20 cellular contexts compared by ENCODE assay signal in genomic region chr6:66771626-66772025, GRCh38.
DNase-seq lines count a peak whose midpoint lies in the region; ATAC-seq, FAIRE-seq and TF ChIP-seq lines count a peak whose summit lies in the region.
"Had no signal": no experiment of that assay in that cellular context is flagged by ENCODE, and none has a peak within 500 bp of the region (broad histone marks: within the 10 kb centered on the region; RNA-seq: fewer than 3 reads in every experiment).

No MANE protein-coding gene starts in this region.

- no peak for DNase-seq in HepG2 (ENCODE audit: low spot score)
- DNase-seq in right lobe of liver = no peak
- peak; percentile 0 for DNase-seq in bronchial epithelial cell (ENCODE audit: low read depth)
- DNase-seq in foreskin fibroblast = peak; percentile 56 to 68
- DNase-seq in NCI-H146 treated with DMSO at 0.1 percent for 48 hours (lab: John Stamatoyannopoulos, UW; ENCODE audit: unreplicated experiment) = no peak
- no peak for DNase-seq in NCI-H1436 (lab: John Stamatoyannopoulos, UW)
- no peak for DNase-seq in dedifferentiated amniotic fluid mesenchymal stem cell (ENCODE audit: extremely low spot score)
- DNase-seq: CD4-positive, alpha-beta memory T cell; DMS153; GDM1; H7; NCI-H1048; NCI-H1436 treated with DMSO at 0.1 percent for 48 hours; NCI-H2081; NCI-H2171 treated with DMSO at 0.1 percent for 48 hours; RPMI8226; SHP77 treated with DMSO at 0.1 percent for 48 hours; SK-N-SH had no signal

- no peak for TF ChIP-seq RAD21 in HepG2 (CRISPR knock-in tag; IDR thresholded peaks at IDR 0.05)

- in situ Hi-C loops in HepG2 (cut with HindIII; ENCODE audit: extremely low pct_ligation_motif_present, low pct_unique_long_range_greater_than_20kb) = no loop called here

- H3K9ac ChIP-seq in HepG2 (ENCODE audit: insufficient read depth, low read depth, low read length) = no peak overlapping the region
- H3K9ac ChIP-seq: BLaER1, SK-N-SH had no signal

- TF ChIP-seq EP300 in HepG2 (IDR thresholded peaks at IDR 0.05; ENCODE audit: low read depth in 2 of 2, low read length in 2 of 2) (no peak), HepG2 (CRISPR knock-in tag; IDR thresholded peaks at IDR 0.05; ENCODE audit: borderline replicate concordance) (no peak)

- CTCF ChIA-PET in HepG2 (lab: Yijun Ruan, JAX; ENCODE audit: low intra/inter-chr PET ratio, low total read pairs) = no interaction called here

- TF ChIP-seq CTCF in HepG2 (CRISPR knock-in tag; IDR thresholded peaks at IDR 0.05) = no peak
- TF ChIP-seq CTCF in right lobe of liver (IDR thresholded peaks at IDR 0.05) = no peak
- no peak for TF ChIP-seq CTCF in bronchial epithelial cell (IDR thresholded peaks at IDR 0.05; ENCODE audit: insufficient read depth, low read length, severe bottlenecking)
- TF ChIP-seq CTCF in foreskin fibroblast (IDR thresholded peaks at IDR 0.05; ENCODE audit: low read depth, low read length) = no peak

- BruUV-seq in HepG2 (replicated peaks; lab: Mats Ljungman, UMichigan) = no TSS peak

- ATAC-seq in HepG2 (no peak), right lobe of liver (no peak)
- ATAC-seq: K562 had no signal

- no peak overlapping the region for H2AFZ ChIP-seq in HepG2 (ENCODE audit: low read length)

- H3K9me3 ChIP-seq in HepG2 (ENCODE audit: low read length) = no peaks in the 10 kb centered on the region
- H3K9me3 ChIP-seq in right lobe of liver = no peaks in the 10 kb centered on the region
- H3K9me3 ChIP-seq: BLaER1, SK-N-SH had no signal

- H3K36me3 ChIP-seq in HepG2 (replicated peaks in 1 of 2; ENCODE audit: control insufficient read depth in 1 of 2, insufficient read depth in 2 of 2, low read length in 2 of 2) (no peaks in the 10 kb centered on the region), right lobe of liver (no peaks in the 10 kb centered on the region), bronchial epithelial cell (ENCODE audit: control insufficient read depth, insufficient read depth, low read length) (no peaks in the 10 kb centered on the region)
- H3K36me3 ChIP-seq: BLaER1 had no signal

- TF ChIP-seq POLR2A in HepG2 (IDR thresholded peaks at IDR 0.05; ENCODE audit: insufficient read depth in 1 of 2, low read depth in 2 of 2, low read length in 2 of 2) (no peak), right lobe of liver (IDR thresholded peaks at IDR 0.05) (no peak)

- POLR2A ChIA-PET in HepG2 (lab: Yijun Ruan, JAX) = no interaction called here

- H3K4me3 ChIP-seq in HepG2 (replicated peaks in 1 of 3; ENCODE audit: insufficient read depth in 1 of 3, low read depth in 2 of 3, low read length in 3 of 3) (no peak overlapping the region), right lobe of liver (no peak overlapping the region), bronchial epithelial cell (ENCODE audit: low read depth, low read length) (no peak overlapping the region), foreskin fibroblast (ENCODE audit: low read depth in 1 of 2, low read length in 2 of 2) (no peak overlapping the region)
- H3K4me3 ChIP-seq: BLaER1, K562 had no signal

- WGBS in HepG2 (ENCODE audit: low lambda C conversion rate) = 1% methylated on average over 2 of the region's 2 CpGs
- 51% methylated on average over 2 of the region's 2 CpGs for WGBS in right lobe of liver (ENCODE audit: insufficient coverage, low coverage, low lambda C conversion rate, missing lambda C conversion rate)

- no peaks in the 10 kb centered on the region for H3K79me2 ChIP-seq in HepG2 (ENCODE audit: insufficient read depth, low read length)

- no peaks in the 10 kb centered on the region for H4K20me1 ChIP-seq in HepG2 (ENCODE audit: insufficient read depth, low read length)
- H4K20me1 ChIP-seq: BLaER1 had no signal

- H3K27ac ChIP-seq in HepG2 (ENCODE audit: extremely low read length, insufficient read depth, low read length) (no peak overlapping the region), right lobe of liver (no peak overlapping the region)
- H3K27ac ChIP-seq: BLaER1 had no signal

- FAIRE-seq in HepG2 (lab: Jason Lieb, UNC) (no peak), bronchial epithelial cell (lab: Jason Lieb, UNC) (no peak)
- FAIRE-seq: K562 had no signal

- intact Hi-C loops in HepG2 (cut with micrococcal nuclease; ENCODE audit: unreplicated experiment) = no loop called here
- intact Hi-C loops in right lobe of liver (cut with DNase I) = no loop called here

- H3K4me1 ChIP-seq in HepG2 (ENCODE audit: insufficient read depth, low read length) (no peaks in the 10 kb centered on the region), right lobe of liver (no peaks in the 10 kb centered on the region)
- H3K4me1 ChIP-seq: BLaER1 had no signal

- no peaks in the 10 kb centered on the region for H3K27me3 ChIP-seq in HepG2 (ENCODE audit: control insufficient read depth in 1 of 2, insufficient read depth in 2 of 2, low read length in 2 of 2)
- H3K27me3 ChIP-seq in right lobe of liver = no peaks in the 10 kb centered on the region
- H3K27me3 ChIP-seq in bronchial epithelial cell (ENCODE audit: control insufficient read depth, insufficient read depth, low read length) = no peaks in the 10 kb centered on the region
- H3K27me3 ChIP-seq: BLaER1 had no signal

- no peak overlapping the region for H3K4me2 ChIP-seq in HepG2 (ENCODE audit: low read depth, low read length)
- H3K4me2 ChIP-seq: BLaER1, SK-N-SH had no signal

TF ChIP-seq in HepG2, 621 proteins besides CTCF, POLR2A, EP300 and RAD21:
- TF ChIP-seq CBX2 (IDR thresholded peaks at IDR 0.05; ENCODE audit: low read depth, low read length) (no peak), CBX2 (CRISPR knock-in tag; IDR thresholded peaks at IDR 0.05; ENCODE audit: low read depth) (no peak), CEBPB (IDR thresholded peaks at IDR 0.05; ENCODE audit: borderline replicate concordance, low read depth, low read length) (peak; percentile 71), SP1 (IDR thresholded peaks at IDR 0.05) (no peak), SP1 (CRISPR knock-in tag; IDR thresholded peaks at IDR 0.05) (no peak), ZNF101 (CRISPR knock-in tag; IDR thresholded peaks at IDR 0.05; ENCODE audit: borderline replicate concordance, low read depth) (no peak)

Comparison
In these comparisons a context has a peak if more than half of its experiments do, and no peak if none do; other contexts are left out.
1. DNase-seq: peak in bronchial epithelial cell (single experiment) and foreskin fibroblast (2 of 2); none in HepG2 (single experiment), right lobe of liver (0 of 3), NCI-H146 treated with DMSO at 0.1 percent for 48 hours (single experiment), NCI-H1436 (single experiment) and dedifferentiated amniotic fluid mesenchymal stem cell (single experiment).